In genomic region chr13:77465595-77466195, GRCh38 we compare ENCODE assay signal across 22 cellular contexts.
DNase-seq lines count a peak whose midpoint lies in the region; ATAC-seq and TF ChIP-seq lines count a peak whose summit lies in the region.
"Had no signal": no experiment of that assay in that cellular context is flagged by ENCODE, and none has a peak within 500 bp of the region (broad histone marks: within the 10 kb centered on the region; RNA-seq: fewer than 3 reads in every experiment).

No MANE protein-coding gene starts in this region.

- H3K9me3 ChIP-seq in right cardiac atrium (ENCODE audit: control insufficient read depth, low read length): no peaks in the 10 kb centered on the region
- no peaks in the 10 kb centered on the region for H3K9me3 ChIP-seq in heart left ventricle
- H3K9me3 ChIP-seq: SK-N-SH had no signal

- peak; percentile 36 to 74 for ATAC-seq in right cardiac atrium
- ATAC-seq in heart left ventricle: no peak
- peak; percentile 55 for ATAC-seq in sciatic nerve
- no peak for ATAC-seq in HG03342 (IDR thresholded peaks at IDR 0.05; ENCODE audit: unreplicated experiment)
- ATAC-seq in GM19467 (IDR thresholded peaks at IDR 0.05; ENCODE audit: unreplicated experiment): no peak
- no peak for ATAC-seq in HG03378 (IDR thresholded peaks at IDR 0.05; ENCODE audit: unreplicated experiment)
- ATAC-seq: CD8-positive, alpha-beta T cell had no signal

- intact Hi-C loops in right cardiac atrium (cut with DNase I): no loop called here
- intact Hi-C loops in heart left ventricle (cut with DNase I): no loop called here
- intact Hi-C loops in sciatic nerve (cut with DNase I): no loop called here

- H3K27me3 ChIP-seq in right cardiac atrium (ENCODE audit: control insufficient read depth, insufficient read depth) (no peaks in the 10 kb centered on the region), heart left ventricle (no peaks in the 10 kb centered on the region)

- TF ChIP-seq POLR2A in heart left ventricle (IDR thresholded peaks at IDR 0.05): no peak

- no peaks in the 10 kb centered on the region for H3K36me3 ChIP-seq in heart left ventricle

- no peaks in the 10 kb centered on the region for H3K4me1 ChIP-seq in right cardiac atrium (ENCODE audit: control insufficient read depth, insufficient read depth, low read length)
- H3K4me1 ChIP-seq in heart left ventricle: peaks cover 0 to under 1% (median 0%) of the 10 kb centered on the region in 12 donors

- DNase-seq in right cardiac atrium (peak in 1 of 3 donors; percentile 61), heart left ventricle (no peak), fibroblast of the aortic adventitia (ENCODE audit: low read depth) (peak; percentile 12), sciatic nerve (ENCODE audit: low spot score) (no peak)
- DNase-seq: C1 segment of cervical spinal cord; CD8-positive, alpha-beta T cell; GOT3; HCEC 1CT; IMR-90; MV-4-11; NCI-H1105 treated with DMSO at 0.1 percent for 48 hours; NCI-H2029 treated with DMSO at 0.1 percent for 48 hours; NCI-H2171; NCI-H345; NCI-H526; OCI-M1; SHP77 treated with DMSO at 0.1 percent for 48 hours; SK-N-SH had no signal

- no peak overlapping the region for H3K27ac ChIP-seq in right cardiac atrium (ENCODE audit: low read length)
- no peak overlapping the region for H3K27ac ChIP-seq in heart left ventricle
- H3K27ac ChIP-seq: KMS-11 had no signal

- no peak for TF ChIP-seq CTCF in heart left ventricle (IDR thresholded peaks at IDR 0.05)
- no peak for TF ChIP-seq CTCF in fibroblast of the aortic adventitia (IDR thresholded peaks at IDR 0.05; ENCODE audit: insufficient read depth, low read length)

- H3K4me3 ChIP-seq in right cardiac atrium (ENCODE audit: low read length) (no peak overlapping the region), heart left ventricle (no peak overlapping the region), fibroblast of the aortic adventitia (ENCODE audit: low read depth, low read length) (no peak overlapping the region)

Comparison
In these comparisons a context has a peak if more than half of its experiments do, and no peak if none do; other contexts are left out.
1. ATAC-seq: peak in right cardiac atrium (2 of 2) and sciatic nerve (single experiment); none in heart left ventricle (0 of 4), HG03342 (single experiment), GM19467 (single experiment) and HG03378 (single experiment).